1 cellular context compared by ENCODE assay signal in the genomic region with DNA sequence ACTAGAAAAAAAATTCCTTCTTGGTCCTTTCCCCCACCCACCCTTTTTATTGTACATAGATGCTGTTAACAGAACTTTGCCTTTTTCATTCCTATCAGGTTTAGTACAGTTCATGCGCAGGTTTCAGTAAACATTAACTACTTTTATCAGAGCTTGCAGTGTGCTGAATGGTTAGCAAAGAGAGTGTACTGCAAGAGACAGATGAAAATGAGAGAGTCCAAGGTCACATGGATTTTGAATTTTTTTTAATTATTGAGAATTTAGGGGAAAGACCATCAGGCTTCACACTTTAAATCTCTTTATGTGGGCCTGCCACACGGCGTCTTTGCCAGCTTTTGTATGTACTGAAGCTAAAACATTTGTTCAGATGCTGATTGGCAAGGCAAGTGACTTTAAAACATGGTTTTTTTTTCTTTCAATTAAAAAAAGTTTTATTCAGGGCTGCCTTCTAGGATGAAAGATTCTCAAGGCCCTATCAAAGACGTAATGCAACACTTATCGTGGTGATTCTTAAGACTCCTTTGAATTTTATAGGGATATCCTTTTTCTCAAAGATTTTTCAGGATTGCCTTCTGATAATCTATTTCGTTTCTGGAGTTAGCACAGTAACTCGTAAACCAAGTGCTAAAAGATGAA.
A peak's percentile ranks its signal among the peaks of the same experiment; 100 is the strongest.
TF ChIP-seq lines count a peak whose summit lies in the region.

No MANE protein-coding gene starts in this region.

TF ChIP-seq in K562, 482 proteins besides CTCF, POLR2A, EP300 and RAD21 (continued from another document and continues in another):
- TF ChIP-seq NFIC (IDR thresholded peaks at IDR 0.05) (0 out of 2 replicates have a peak, but pooled peaks have one; percentile 11), NRF1 (conservative IDR thresholded peaks at IDR 0.05 in 1 of 2, IDR thresholded peaks at IDR 0.05 in 1 of 2) (peak; percentile 71 to 73), EWSR1 (IDR thresholded peaks at IDR 0.05; ENCODE audit: borderline replicate concordance, low read depth, partially characterized antibody) (no peak), ARID1B (IDR thresholded peaks at IDR 0.05) (peak; percentile 74), NCOR1 (IDR thresholded peaks at IDR 0.05) (peak; percentile 67), FOXM1 (IDR thresholded peaks at IDR 0.05; ENCODE audit: low read depth) (peak; percentile 23; the same call in 1 of the 2 replicates), FOXM1 (CRISPR knock-in tag; IDR thresholded peaks at IDR 0.05; ENCODE audit: low read depth) (no peak), DPF2 (IDR thresholded peaks at IDR 0.05) (peak; percentile 29; the same call in 1 of the 2 replicates), ZSCAN29 (IDR thresholded peaks at IDR 0.05) (0 out of 2 replicates have a peak, but pooled peaks have one; percentile 5), CBFA2T2 (conservative IDR thresholded peaks at IDR 0.05) (peak; percentile 67), SMARCA4 (IDR thresholded peaks at IDR 0.05) (peak; percentile 54; the same call in 1 of the 2 replicates), CBFA2T3 (IDR thresholded peaks at IDR 0.05) (peak; percentile 84), ADNP (tag; IDR thresholded peaks at IDR 0.05) (0 out of 2 replicates have a peak, but pooled peaks have one; percentile 54), SMARCE1 (IDR thresholded peaks at IDR 0.05) (peak; percentile 19; the same call in 1 of the 2 replicates), BACH1 (tag; IDR thresholded peaks at IDR 0.05) (peak; percentile 22; the same call in 1 of the 2 replicates), ZNF324 (CRISPR knock-in tag; IDR thresholded peaks at IDR 0.05) (0 out of 2 replicates have a peak, but pooled peaks have one; percentile 21), KDM1A (IDR thresholded peaks at IDR 0.05) (peak; percentile 40 to 50; a peak in 1 of 4 replicates), MTA2 (IDR thresholded peaks at IDR 0.05; ENCODE audit: low read depth) (peak; percentile 35; the same call in 1 of the 2 replicates), ARNT (IDR thresholded peaks at IDR 0.05) (no peak), EP400 (IDR thresholded peaks at IDR 0.05) (peak; percentile 4; the same call in 1 of the 2 replicates), POLR2AphosphoS5 (IDR thresholded peaks at IDR 0.05; ENCODE audit: control insufficient read depth, insufficient read depth, low read depth, low read length) (0 out of 2 replicates have a peak, but pooled peaks have one; percentile 25), TAL1 (IDR thresholded peaks at IDR 0.05) (peak; percentile 65), CHD1 (IDR thresholded peaks at IDR 0.05; ENCODE audit: low read length) (peak; percentile 37), TEAD4 (IDR thresholded peaks at IDR 0.05; ENCODE audit: low read length) (peak; percentile 55; the same call in 1 of the 2 replicates), TEAD4 (CRISPR knock-in tag; IDR thresholded peaks at IDR 0.05; ENCODE audit: borderline replicate concordance) (no peak), PTTG1 (tag; IDR thresholded peaks at IDR 0.05; ENCODE audit: low read depth) (no peak), ZBED1 (IDR thresholded peaks at IDR 0.05) (no peak), DEAF1 (CRISPR knock-in tag; IDR thresholded peaks at IDR 0.05) (0 out of 2 replicates have a peak, but pooled peaks have one; percentile 19), ARHGAP35 (IDR thresholded peaks at IDR 0.05; ENCODE audit: partially characterized antibody) (no peak), PRDM10 (IDR thresholded peaks at IDR 0.05; ENCODE audit: partially characterized antibody) (peak; percentile 17), FOXA3 (CRISPR knock-in tag; conservative IDR thresholded peaks at IDR 0.05 in 1 of 2, IDR thresholded peaks at IDR 0.05 in 1 of 2) (0 out of 4 replicates have a peak, but pooled peaks of 1 of the 2 experiments have one; percentile 4), TCF3 (CRISPR knock-in tag; IDR thresholded peaks at IDR 0.05) (peak; percentile 70), ZNF668 (CRISPR knock-in tag; IDR thresholded peaks at IDR 0.05) (no peak), RFX5 (IDR thresholded peaks at IDR 0.05; ENCODE audit: low read depth, low read length) (no peak), BCOR (IDR thresholded peaks at IDR 0.05) (no peak), TEAD1 (CRISPR knock-in tag; IDR thresholded peaks at IDR 0.05) (0 out of 4 replicates have a peak, but pooled peaks of 1 of the 2 experiments have one; percentile 28)
- TF ChIP-seq, protein P1, sequence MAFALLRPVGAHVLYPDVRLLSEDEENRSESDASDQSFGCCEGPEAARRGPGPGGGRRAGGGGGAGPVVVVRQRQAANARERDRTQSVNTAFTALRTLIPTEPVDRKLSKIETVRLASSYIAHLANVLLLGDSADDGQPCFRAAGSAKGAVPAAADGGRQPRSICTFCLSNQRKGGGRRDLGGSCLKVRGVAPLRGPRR (CRISPR knock-in tag; IDR thresholded peaks at IDR 0.05) = 0 out of 2 replicates have a peak, but pooled peaks have one; percentile 44
- TF ChIP-seq, protein P2, sequence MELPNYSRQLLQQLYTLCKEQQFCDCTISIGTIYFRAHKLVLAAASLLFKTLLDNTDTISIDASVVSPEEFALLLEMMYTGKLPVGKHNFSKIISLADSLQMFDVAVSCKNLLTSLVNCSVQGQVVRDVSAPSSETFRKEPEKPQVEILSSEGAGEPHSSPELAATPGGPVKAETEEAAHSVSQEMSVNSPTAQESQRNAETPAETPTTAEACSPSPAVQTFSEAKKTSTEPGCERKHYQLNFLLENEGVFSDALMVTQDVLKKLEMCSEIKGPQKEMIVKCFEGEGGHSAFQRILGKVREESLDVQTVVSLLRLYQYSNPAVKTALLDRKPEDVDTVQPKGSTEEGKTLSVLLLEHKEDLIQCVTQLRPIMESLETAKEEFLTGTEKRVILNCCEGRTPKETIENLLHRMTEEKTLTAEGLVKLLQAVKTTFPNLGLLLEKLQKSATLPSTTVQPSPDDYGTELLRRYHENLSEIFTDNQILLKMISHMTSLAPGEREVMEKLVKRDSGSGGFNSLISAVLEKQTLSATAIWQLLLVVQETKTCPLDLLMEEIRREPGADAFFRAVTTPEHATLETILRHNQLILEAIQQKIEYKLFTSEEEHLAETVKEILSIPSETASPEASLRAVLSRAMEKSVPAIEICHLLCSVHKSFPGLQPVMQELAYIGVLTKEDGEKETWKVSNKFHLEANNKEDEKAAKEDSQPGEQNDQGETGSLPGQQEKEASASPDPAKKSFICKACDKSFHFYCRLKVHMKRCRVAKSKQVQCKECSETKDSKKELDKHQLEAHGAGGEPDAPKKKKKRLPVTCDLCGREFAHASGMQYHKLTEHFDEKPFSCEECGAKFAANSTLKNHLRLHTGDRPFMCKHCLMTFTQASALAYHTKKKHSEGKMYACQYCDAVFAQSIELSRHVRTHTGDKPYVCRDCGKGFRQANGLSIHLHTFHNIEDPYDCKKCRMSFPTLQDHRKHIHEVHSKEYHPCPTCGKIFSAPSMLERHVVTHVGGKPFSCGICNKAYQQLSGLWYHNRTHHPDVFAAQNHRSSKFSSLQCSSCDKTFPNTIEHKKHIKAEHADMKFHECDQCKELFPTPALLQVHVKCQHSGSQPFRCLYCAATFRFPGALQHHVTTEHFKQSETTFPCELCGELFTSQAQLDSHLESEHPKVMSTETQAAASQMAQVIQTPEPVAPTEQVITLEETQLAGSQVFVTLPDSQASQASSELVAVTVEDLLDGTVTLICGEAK (IDR thresholded peaks at IDR 0.05) = 0 out of 2 replicates have a peak, but pooled peaks have one; percentile 14
- TF ChIP-seq, protein P2 (CRISPR knock-in tag; IDR thresholded peaks at IDR 0.05) = no peak
- TF ChIP-seq, protein P3, sequence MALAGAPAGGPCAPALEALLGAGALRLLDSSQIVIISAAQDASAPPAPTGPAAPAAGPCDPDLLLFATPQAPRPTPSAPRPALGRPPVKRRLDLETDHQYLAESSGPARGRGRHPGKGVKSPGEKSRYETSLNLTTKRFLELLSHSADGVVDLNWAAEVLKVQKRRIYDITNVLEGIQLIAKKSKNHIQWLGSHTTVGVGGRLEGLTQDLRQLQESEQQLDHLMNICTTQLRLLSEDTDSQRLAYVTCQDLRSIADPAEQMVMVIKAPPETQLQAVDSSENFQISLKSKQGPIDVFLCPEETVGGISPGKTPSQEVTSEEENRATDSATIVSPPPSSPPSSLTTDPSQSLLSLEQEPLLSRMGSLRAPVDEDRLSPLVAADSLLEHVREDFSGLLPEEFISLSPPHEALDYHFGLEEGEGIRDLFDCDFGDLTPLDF (CRISPR knock-in tag; IDR thresholded peaks at IDR 0.05) = no peak
- TF ChIP-seq, protein P4, sequence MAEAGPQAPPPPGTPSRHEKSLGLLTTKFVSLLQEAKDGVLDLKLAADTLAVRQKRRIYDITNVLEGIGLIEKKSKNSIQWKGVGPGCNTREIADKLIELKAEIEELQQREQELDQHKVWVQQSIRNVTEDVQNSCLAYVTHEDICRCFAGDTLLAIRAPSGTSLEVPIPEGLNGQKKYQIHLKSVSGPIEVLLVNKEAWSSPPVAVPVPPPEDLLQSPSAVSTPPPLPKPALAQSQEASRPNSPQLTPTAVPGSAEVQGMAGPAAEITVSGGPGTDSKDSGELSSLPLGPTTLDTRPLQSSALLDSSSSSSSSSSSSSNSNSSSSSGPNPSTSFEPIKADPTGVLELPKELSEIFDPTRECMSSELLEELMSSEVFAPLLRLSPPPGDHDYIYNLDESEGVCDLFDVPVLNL (CRISPR knock-in tag; IDR thresholded peaks at IDR 0.05; ENCODE audit: low read depth) = no peak
- TF ChIP-seq, protein P5, sequence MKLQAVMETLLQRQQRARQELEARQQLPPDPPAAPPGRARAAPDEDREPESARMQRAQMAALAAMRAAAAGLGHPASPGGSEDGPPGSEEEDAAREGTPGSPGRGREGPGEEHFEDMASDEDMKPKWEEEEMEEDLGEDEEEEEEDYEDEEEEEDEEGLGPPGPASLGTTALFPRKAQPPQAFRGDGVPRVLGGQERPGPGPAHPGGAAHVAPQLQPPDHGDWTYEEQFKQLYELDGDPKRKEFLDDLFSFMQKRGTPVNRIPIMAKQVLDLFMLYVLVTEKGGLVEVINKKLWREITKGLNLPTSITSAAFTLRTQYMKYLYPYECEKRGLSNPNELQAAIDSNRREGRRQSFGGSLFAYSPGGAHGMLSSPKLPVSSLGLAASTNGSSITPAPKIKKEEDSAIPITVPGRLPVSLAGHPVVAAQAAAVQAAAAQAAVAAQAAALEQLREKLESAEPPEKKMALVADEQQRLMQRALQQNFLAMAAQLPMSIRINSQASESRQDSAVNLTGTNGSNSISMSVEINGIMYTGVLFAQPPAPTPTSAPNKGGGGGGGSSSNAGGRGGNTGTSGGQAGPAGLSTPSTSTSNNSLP (IDR thresholded peaks at IDR 0.05; ENCODE audit: borderline replicate concordance, low read depth, low read length) = 0 out of 2 replicates have a peak, but pooled peaks have one; percentile 46
